In the genomic region with DNA sequence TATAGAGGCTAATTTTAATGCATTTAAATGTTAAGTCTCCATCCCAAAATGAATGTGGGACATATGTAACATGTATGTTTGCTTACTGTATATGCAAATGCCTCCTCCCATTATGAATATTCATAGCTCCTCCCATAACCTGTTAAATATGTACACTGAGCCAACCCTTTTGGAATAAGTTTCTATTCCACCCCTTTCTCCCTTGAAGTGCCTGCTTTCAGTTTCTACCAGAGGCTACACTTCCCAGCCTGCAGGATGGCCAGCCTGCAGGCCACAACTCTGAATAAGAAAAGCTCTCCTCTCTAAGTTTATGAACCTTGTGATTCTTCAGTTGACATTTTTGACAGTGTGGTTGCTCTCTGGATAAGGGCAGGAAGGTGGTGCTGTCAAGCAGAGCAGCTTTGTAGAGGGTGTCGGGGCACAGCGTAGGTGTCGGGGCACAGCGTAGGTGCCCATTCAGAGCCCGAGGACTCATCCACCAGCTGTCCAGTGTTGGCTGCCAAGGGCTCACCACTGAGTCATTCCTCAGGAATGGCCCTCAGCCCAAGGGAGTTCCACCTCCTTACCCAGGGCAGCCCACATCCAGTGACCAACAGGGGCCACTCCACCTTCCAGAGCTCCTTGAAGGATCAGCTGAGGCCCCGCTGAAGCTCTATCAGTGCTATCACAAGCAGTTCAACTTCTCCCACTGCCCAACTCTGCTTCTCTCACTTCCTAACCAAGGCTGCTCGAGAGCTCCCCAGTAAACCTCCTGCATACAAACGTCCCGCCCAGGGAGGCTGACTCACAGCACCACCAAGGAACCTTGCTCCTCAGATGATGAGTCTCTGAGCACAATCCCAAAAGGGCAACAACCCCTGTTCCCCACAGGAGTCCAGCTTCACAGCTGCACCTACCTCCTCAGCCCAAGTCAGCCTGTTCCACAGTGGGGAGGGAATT, we compare ENCODE assay signal across 8 cellular contexts. TPM values are rescaled to one million over a fixed set of nuclear protein-coding genes. Genes with fewer than 3 reads are reported as not detected.
A peak's percentile ranks its signal among the peaks of the same experiment; 100 is the strongest.
DNase-seq lines count a peak whose midpoint lies in the region; ATAC-seq, FAIRE-seq and TF ChIP-seq lines count a peak whose summit lies in the region.

No MANE protein-coding gene starts in this region.

- FAIRE-seq in H54 (lab: Jason Lieb, UNC): peak; percentile 86

- H3K36me3 ChIP-seq in SJSA1: no peaks in the 10 kb centered on the region

- H3K4me1 Mint-ChIP-seq in activated T-cell treated with anti-CD3 and anti-CD28 coated beads, Interleukin-2, amount 50 U/mL, for 24 hours (ENCODE audit: low read depth): peaks cover 2% of the 10 kb centered on the region

- H3K27me3 Mint-ChIP-seq in activated T-cell treated with anti-CD3 and anti-CD28 coated beads, Interleukin-2, amount 50 U/mL, for 24 hours: peaks cover 31% of the 10 kb centered on the region

- no peak overlapping the region for H3K4me3 Mint-ChIP-seq in activated T-cell treated with anti-CD3 and anti-CD28 coated beads, Interleukin-2, amount 50 U/mL, for 24 hours

- H3K4me3 ChIP-seq in SJSA1 (no peak overlapping the region), fibroblast of villous mesenchyme (ENCODE audit: low read depth, low read length) (no peak overlapping the region), skin epidermis (no peak overlapping the region)

- H3K4me1 ChIP-seq in SJSA1 (replicated peaks): peaks cover 52% of the 10 kb centered on the region

- no peaks in the 10 kb centered on the region for H3K9me3 ChIP-seq in SJSA1 (replicated peaks)

- no peaks in the 10 kb centered on the region for H3K36me3 Mint-ChIP-seq in activated T-cell treated with anti-CD3 and anti-CD28 coated beads, Interleukin-2, amount 50 U/mL, for 24 hours (ENCODE audit: low read depth)

- no peak for TF ChIP-seq CTCF in fibroblast of villous mesenchyme (IDR thresholded peaks at IDR 0.05; ENCODE audit: insufficient read depth, low read depth, low read length)

- TF ChIP-seq POLR2A in H54 (IDR thresholded peaks at IDR 0.05; ENCODE audit: low read depth, low read length): no peak

- peak; percentile 82 for DNase-seq in H54 (ENCODE audit: insufficient read length, low spot score)
- peak; percentile 93 to 94 for DNase-seq in SJSA1 (ENCODE audit: low read depth in 1 of 2, low spot score in 2 of 2)
- DNase-seq in fibroblast of villous mesenchyme (ENCODE audit: low read depth): peak; percentile 80
- DNase-seq in cerebellum (ENCODE audit: low spot score): no peak
- no peak for DNase-seq in superior temporal gyrus (ENCODE audit: extremely low spot score)
- no peak for DNase-seq in activated T-cell treated with anti-CD3 and anti-CD28 coated beads, Interleukin-2, amount 50 U/mL, for 24 hours

- no peak overlapping the region for H3K27ac Mint-ChIP-seq in activated T-cell treated with anti-CD3 and anti-CD28 coated beads, Interleukin-2, amount 50 U/mL, for 24 hours

- H3K27ac ChIP-seq in SJSA1 (peak overlapping the region; percentile 57), skin epidermis (peak overlapping the region in 11 of 21 experiments; percentile 1 to 64 (median 29))

- no peaks in the 10 kb centered on the region for H3K27me3 ChIP-seq in SJSA1 (replicated peaks)

- no peaks in the 10 kb centered on the region for H3K9me3 Mint-ChIP-seq in activated T-cell treated with anti-CD3 and anti-CD28 coated beads, Interleukin-2, amount 50 U/mL, for 24 hours

- ATAC-seq in GM21526 (IDR thresholded peaks at IDR 0.05; ENCODE audit: low FRiP score, unreplicated experiment): no peak

RNA-seq across cellular contexts. Expression of gene VWF, which starts 31.4 kb away (rescaled TPM):
- 0.09 and 0.50 TPM in 2 replicates for total RNA-seq in SJSA1 (2014; rRNA removed; shearing (Covaris generic))
- under 0.01 and 0.32 TPM in 2 replicates for total RNA-seq in fibroblast of villous mesenchyme
- 23.2 TPM for total RNA-seq in cerebellum

Comparison
In these comparisons a context has a peak if more than half of its experiments do, and no peak if none do; other contexts are left out.
1. DNase-seq: peak in H54 (single experiment), SJSA1 (2 of 2) and fibroblast of villous mesenchyme (single experiment); none in cerebellum (single experiment), superior temporal gyrus (single experiment) and activated T-cell treated with anti-CD3 and anti-CD28 coated beads, Interleukin-2, amount 50 U/mL, for 24 hours (single experiment).
2. RNA of gene VWF, which starts 31.4 kb away (total RNA-seq): 23.2 TPM in cerebellum (single experiment); 0.09 to 0.50 TPM in SJSA1 and under 0.01 to 0.32 TPM in fibroblast of villous mesenchyme; every median in the first group is over 10 times any median in the second.